Comparison of ENCODE assay signal across 14 cellular contexts in the genomic region with DNA sequence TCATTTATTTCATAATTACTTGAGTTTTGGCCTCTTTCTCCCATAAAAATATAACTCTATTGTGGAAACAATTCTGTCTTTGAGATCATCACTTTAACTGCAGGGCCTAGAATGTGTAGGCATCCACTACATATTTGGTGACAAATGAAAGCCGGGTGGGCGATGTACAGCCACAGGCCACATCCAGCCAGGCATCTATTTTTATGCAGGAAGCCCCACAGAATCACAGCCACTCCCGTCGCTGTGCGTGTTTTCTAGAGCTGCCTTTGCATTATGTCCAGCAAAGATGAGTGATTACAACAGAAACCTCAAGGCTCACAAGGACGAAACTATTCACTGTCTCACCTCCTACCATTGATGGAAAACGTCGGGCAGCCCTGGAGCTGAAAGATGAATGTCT.
"Had no signal": no experiment of that assay in that cellular context is flagged by ENCODE, and none has a peak within 500 bp of the region (broad histone marks: within the 10 kb centered on the region; RNA-seq: fewer than 3 reads in every experiment).

No MANE protein-coding gene starts in this region.

- H3K27me3 ChIP-seq: brain microvascular endothelial cell, esophagus muscularis mucosa, pancreas, SJCRH30 had no signal

- H3K4me3 ChIP-seq: esophagus muscularis mucosa, lung, pancreas, SJCRH30, tibial artery had no signal

- H3K9me3 ChIP-seq: SJCRH30 had no signal

- H3K4me3 Mint-ChIP-seq: activated naive CD8-positive, alpha-beta T cell had no signal

- ATAC-seq: pancreas had no signal

- H3K27ac Mint-ChIP-seq: activated naive CD8-positive, alpha-beta T cell had no signal

- DNase-seq: activated CD4-positive, CD25-positive, alpha-beta regulatory T cell; activated gamma-delta T cell treated with Interleukin-2 at 50 U/mL for 16 hours; brain microvascular endothelial cell; cortex of kidney; effector CD4-positive, alpha-beta T cell; islet precursor cell; midbrain; pancreas; SJCRH30; stimulated activated CD4-positive, alpha-beta T cell treated with anti-CD3 and anti-CD28 coated beads, Interleukin-4, amount 100 ng/mL, for 1 hour; tibial artery had no signal

- H3K27me3 Mint-ChIP-seq: activated naive CD8-positive, alpha-beta T cell had no signal

- H3K36me3 ChIP-seq: brain microvascular endothelial cell, esophagus muscularis mucosa, pancreas, SJCRH30, tibial artery had no signal

- H3K4me1 ChIP-seq: pancreas, SJCRH30, tibial artery had no signal

- H3K27ac ChIP-seq: brain microvascular endothelial cell, esophagus muscularis mucosa, pancreas, SJCRH30, tibial artery had no signal
